13 cellular contexts compared by ENCODE assay signal in the genomic region with DNA sequence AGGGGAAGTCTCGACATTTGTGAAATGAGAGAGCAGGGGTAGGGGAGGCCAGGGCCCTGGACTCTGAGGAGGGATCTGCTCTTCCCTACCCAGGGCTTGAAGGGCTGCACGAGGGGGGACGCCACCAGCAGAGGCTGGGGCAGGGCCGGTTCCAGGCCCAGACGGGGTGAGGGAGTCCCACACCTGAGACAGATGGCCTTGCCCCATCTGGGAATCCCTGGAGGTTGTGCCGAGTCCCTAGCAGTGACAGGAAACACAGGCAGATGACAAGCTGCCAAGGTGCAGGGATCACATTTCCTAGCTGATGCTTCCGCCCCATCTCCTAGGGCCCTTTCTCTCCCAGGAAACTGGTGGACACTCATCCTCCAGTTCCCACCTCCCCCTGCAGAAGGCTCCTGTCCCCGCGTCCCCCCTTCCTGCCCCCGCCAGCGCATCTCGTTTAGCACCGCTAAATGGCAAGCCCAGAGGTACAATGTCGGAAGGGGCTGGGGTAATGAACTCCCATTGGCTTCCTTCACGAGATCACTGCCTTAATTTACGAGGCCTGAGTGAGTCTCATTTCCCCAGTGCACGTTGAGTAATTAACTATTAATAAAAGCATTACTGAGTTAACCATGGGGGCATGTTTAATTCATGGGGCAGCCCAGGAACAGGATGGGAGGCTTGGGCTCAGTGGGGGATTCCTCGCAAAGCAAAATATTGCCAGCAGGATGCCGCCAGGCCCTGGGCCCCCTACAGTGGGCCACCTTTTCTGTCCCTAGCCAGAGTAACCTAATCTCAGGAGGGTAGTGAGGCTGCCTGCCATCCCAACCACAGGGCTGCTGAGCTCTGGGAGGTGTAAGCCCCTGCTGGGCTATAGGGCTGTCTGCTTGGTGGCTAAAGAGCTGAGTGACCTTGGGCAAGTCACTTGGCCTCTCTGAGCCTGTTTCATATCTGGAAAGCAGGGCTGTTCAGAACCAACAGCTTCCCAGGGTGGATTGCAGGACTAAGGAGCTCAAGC. TPM values are rescaled to one million over a fixed set of nuclear protein-coding genes. Genes with fewer than 3 reads are reported as not detected.
DNase-seq lines count a peak whose midpoint lies in the region; ATAC-seq, FAIRE-seq and TF ChIP-seq lines count a peak whose summit lies in the region.
"Had no signal": no experiment of that assay in that cellular context is flagged by ENCODE, and none has a peak within 500 bp of the region (broad histone marks: within the 10 kb centered on the region; RNA-seq: fewer than 3 reads in every experiment).

No MANE protein-coding gene starts in this region.

- H3K27me3 Mint-ChIP-seq in CD8-positive, alpha-beta T cell (ENCODE audit: low read depth): peaks cover 12% of the 10 kb centered on the region
- H3K27me3 Mint-ChIP-seq in activated naive CD8-positive, alpha-beta T cell treated with anti-CD3 and anti-CD28 coated beads for 36 hours: peaks cover 4% of the 10 kb centered on the region
- peaks cover 0 to 12% (median 8%) of the 10 kb centered on the region in 5 donors for H3K27me3 Mint-ChIP-seq in naive thymus-derived CD8-positive, alpha-beta T cell

- FAIRE-seq in RCC 7860 (lab: Jason Lieb, UNC): no peak

- no peaks in the 10 kb centered on the region for H3K27me3 ChIP-seq in CD8-positive, alpha-beta T cell (ENCODE audit: insufficient read depth, low read length)
- H3K27me3 ChIP-seq: vagina had no signal

- CTCF ChIA-PET in CD8-positive, alpha-beta T cell (lab: Charles Lee): interaction anchor here (1.5 kb wide), 1 partner anchor 28 kb away, joined by 3 read pairs; no protein-coding TSS in a partner anchor

- H3K4me3 Mint-ChIP-seq in CD8-positive, alpha-beta T cell: peak overlapping the region; percentile 80
- peak overlapping the region; percentile 59 for H3K4me3 Mint-ChIP-seq in activated naive CD8-positive, alpha-beta T cell treated with anti-CD3 and anti-CD28 coated beads for 36 hours
- H3K4me3 Mint-ChIP-seq in naive thymus-derived CD8-positive, alpha-beta T cell: peak overlapping the region; percentile 62 to 87 (median 82)

- H3K4me1 Mint-ChIP-seq in CD8-positive, alpha-beta T cell (ENCODE audit: low read depth): peaks cover 29% of the 10 kb centered on the region
- peaks cover 13% of the 10 kb centered on the region for H3K4me1 Mint-ChIP-seq in activated naive CD8-positive, alpha-beta T cell treated with anti-CD3 and anti-CD28 coated beads for 36 hours
- peaks cover 16 to 42% (median 22%) of the 10 kb centered on the region in 4 donors for H3K4me1 Mint-ChIP-seq in naive thymus-derived CD8-positive, alpha-beta T cell

- H3K9me3 ChIP-seq in CD8-positive, alpha-beta T cell (ENCODE audit: low read length): no peaks in the 10 kb centered on the region
- H3K9me3 ChIP-seq: esophagus squamous epithelium, HAP-1, vagina had no signal

- H3K4me3 ChIP-seq in CD8-positive, alpha-beta T cell (ENCODE audit: low read depth, low read length): peak overlapping the region; percentile 34
- H3K4me3 ChIP-seq: HAP-1 had no signal

- in situ Hi-C loops in G401 (cut with HindIII; ENCODE audit: low sequenced_read_pairs): no loop called here

- no peaks in the 10 kb centered on the region for H3K9me3 Mint-ChIP-seq in CD8-positive, alpha-beta T cell
- no peaks in the 10 kb centered on the region for H3K9me3 Mint-ChIP-seq in activated naive CD8-positive, alpha-beta T cell treated with anti-CD3 and anti-CD28 coated beads for 36 hours
- no peaks in the 10 kb centered on the region for H3K9me3 Mint-ChIP-seq in naive thymus-derived CD8-positive, alpha-beta T cell

- peaks cover 10% of the 10 kb centered on the region for H3K36me3 Mint-ChIP-seq in CD8-positive, alpha-beta T cell
- no peaks in the 10 kb centered on the region for H3K36me3 Mint-ChIP-seq in activated naive CD8-positive, alpha-beta T cell treated with anti-CD3 and anti-CD28 coated beads for 36 hours
- peaks cover 0 to 11% (median 0%) of the 10 kb centered on the region in 3 donors for H3K36me3 Mint-ChIP-seq in naive thymus-derived CD8-positive, alpha-beta T cell

- no peak for DNase-seq in CD8-positive, alpha-beta T cell
- peak; percentile 54 for DNase-seq in G401 (ENCODE audit: low spot score)
- DNase-seq in activated naive CD8-positive, alpha-beta T cell treated with anti-CD3 and anti-CD28 coated beads for 36 hours: no peak
- no peak for DNase-seq in naive thymus-derived CD8-positive, alpha-beta T cell
- no peak for DNase-seq in NCI-H1930 (lab: John Stamatoyannopoulos, UW)
- no peak for DNase-seq in RCC 7860 (ENCODE audit: low spot score)
- DNase-seq: brain microvascular endothelial cell, esophagus squamous epithelium had no signal

- POLR2A ChIA-PET in CD8-positive, alpha-beta T cell (lab: Charles Lee): interaction anchor here (1.0 to 2.0 kb wide), 6 partner anchors 11 to 63 kb away, joined by 3 to 9 read pairs (median 4); a partner anchor contains a TSS
- POLR2A ChIA-PET in naive thymus-derived CD8-positive, alpha-beta T cell (lab: Charles Lee): interaction anchor here (0.6 to 1.2 kb wide), 3 partner anchors 19 to 428 kb away, joined by 3 to 4 read pairs (median 4); a partner anchor contains a TSS

- H3K27ac Mint-ChIP-seq in CD8-positive, alpha-beta T cell: peak overlapping the region; percentile 52
- no peak overlapping the region for H3K27ac Mint-ChIP-seq in activated naive CD8-positive, alpha-beta T cell treated with anti-CD3 and anti-CD28 coated beads for 36 hours
- H3K27ac Mint-ChIP-seq in naive thymus-derived CD8-positive, alpha-beta T cell: peak overlapping the region in 9 of 10 donors; percentile 60 to 91 (median 77)

- H3K27ac ChIP-seq in CD8-positive, alpha-beta T cell (ENCODE audit: low read depth, low read length): no peak overlapping the region
- H3K27ac ChIP-seq: brain microvascular endothelial cell, esophagus squamous epithelium, vagina had no signal

- intact Hi-C loops in CD8-positive, alpha-beta T cell (cut with DNase I, micrococcal nuclease): no loop called here

- ATAC-seq in CD8-positive, alpha-beta T cell: peak; percentile 46
- ATAC-seq in naive thymus-derived CD8-positive, alpha-beta T cell: peak; percentile 53 to 54
- ATAC-seq in GM18502 (IDR thresholded peaks at IDR 0.05; ENCODE audit: poor library complexity, unreplicated experiment): no peak

- no peak for TF ChIP-seq CTCF in CD8-positive, alpha-beta T cell (IDR thresholded peaks at IDR 0.05)

- peaks cover 21% of the 10 kb centered on the region for H3K4me1 ChIP-seq in CD8-positive, alpha-beta T cell (ENCODE audit: insufficient read depth, low read length)
- H3K4me1 ChIP-seq: HAP-1 had no signal

- no peaks in the 10 kb centered on the region for H3K36me3 ChIP-seq in CD8-positive, alpha-beta T cell (ENCODE audit: insufficient read depth, low read length)
- H3K36me3 ChIP-seq: brain microvascular endothelial cell, HAP-1, vagina had no signal

RNA-seq across cellular contexts. Expression of a gene that starts 35.4 kb away (rescaled TPM):
- not detected for total RNA-seq in CD8-positive, alpha-beta T cell
- not detected in 2 replicates for total RNA-seq in G401 (2014; rRNA removed; shearing (Covaris generic))
- total RNA-seq in activated naive CD8-positive, alpha-beta T cell treated with anti-CD3 and anti-CD28 coated beads for 36 hours: under 1 TPM in 1 of 2 experiments, not detected in 1; 0.12 TPM
- total RNA-seq in naive thymus-derived CD8-positive, alpha-beta T cell: not detected
- not detected for polyA plus RNA-seq in naive thymus-derived CD8-positive, alpha-beta T cell
- total RNA-seq: kidney epithelial cell, renal cortical epithelial cell had no signal
